Comparison of ENCODE assay signal across 20 cellular contexts in genomic region chr1:163928649-163929048, GRCh38.
A peak's percentile ranks its signal among the peaks of the same experiment; 100 is the strongest.
DNase-seq lines count a peak whose midpoint lies in the region; ATAC-seq, FAIRE-seq and TF ChIP-seq lines count a peak whose summit lies in the region.
"Had no signal": no experiment of that assay in that cellular context is flagged by ENCODE, and none has a peak within 500 bp of the region (broad histone marks: within the 10 kb centered on the region; RNA-seq: fewer than 3 reads in every experiment).

No MANE protein-coding gene starts in this region.

- no peak for ATAC-seq in HG03095 (IDR thresholded peaks at IDR 0.05; ENCODE audit: unreplicated experiment)
- ATAC-seq: activated CD8-positive, alpha-beta T cell treated with anti-CD3 and anti-CD28 coated beads for 36 hours; activated T-cell treated with anti-CD3 and anti-CD28 coated beads, Interleukin-2, amount 50 U/mL, for 4 hours; gastroesophageal sphincter had no signal

- no peak overlapping the region for H3K27ac ChIP-seq in Peyer's patch
- H3K27ac ChIP-seq: coronary artery, epithelial cell of prostate, gastroesophageal sphincter, prostate gland, tibial artery, WERI-Rb-1 had no signal

- FAIRE-seq in GM12891 (lab: Jason Lieb, UNC) = no peak

- no peaks in the 10 kb centered on the region for H3K9me3 ChIP-seq in Peyer's patch
- H3K9me3 ChIP-seq: BE2C, gastroesophageal sphincter, prostate gland, tibial artery had no signal

- no peak for TF ChIP-seq CTCF in Peyer's patch (IDR thresholded peaks at IDR 0.05)

- no peaks in the 10 kb centered on the region for H3K36me3 ChIP-seq in Peyer's patch
- H3K36me3 ChIP-seq: BE2C, gastroesophageal sphincter, prostate gland, tibial artery, WERI-Rb-1 had no signal

- DNase-seq in GM12891 (ENCODE audit: insufficient read length, low spot score) (no peak), LHCN-M2 (ENCODE audit: low read depth) (peak; percentile 19), NCI-H748 treated with DMSO at 0.1 percent for 48 hours (lab: John Stamatoyannopoulos, UW) (peak; percentile 77), iris pigment epithelial cell (ENCODE audit: low read depth) (peak; percentile 13), Peyer's patch (no peak)
- no peak for DNase-seq in stimulated activated naive CD4-positive, alpha-beta T cell (lab: John Stamatoyannopoulos, UW)
- DNase-seq: activated CD8-positive, alpha-beta T cell treated with anti-CD3 and anti-CD28 coated beads for 36 hours; activated T-cell treated with anti-CD3 and anti-CD28 coated beads, Interleukin-2, amount 50 U/mL, for 4 hours; BE2C; naive B cell; NCI-H2171; NK-92 treated with Interleukin-12 subunit alpha and Interleukin-12 subunit beta, amount 100 ng/mL, for 24 hours; tibial artery; WERI-Rb-1 had no signal

- H3K4me3 ChIP-seq in Peyer's patch = no peak overlapping the region
- H3K4me3 ChIP-seq: coronary artery, gastroesophageal sphincter, lung, prostate gland, tibial artery had no signal

- H3K27me3 ChIP-seq in Peyer's patch = no peaks in the 10 kb centered on the region
- H3K27me3 ChIP-seq: BE2C, gastroesophageal sphincter, tibial artery had no signal

- no peaks in the 10 kb centered on the region for H3K4me1 ChIP-seq in Peyer's patch
- H3K4me1 ChIP-seq: BE2C, prostate gland, tibial artery had no signal

- TF ChIP-seq POLR2A in GM12891 (IDR thresholded peaks at IDR 0.05; ENCODE audit: low read depth, low read length) (no peak), Peyer's patch (IDR thresholded peaks at IDR 0.05) (no peak)

TF ChIP-seq in GM12891, 5 proteins besides CTCF, POLR2A, EP300 and RAD21:
- TF ChIP-seq SPI1 (IDR thresholded peaks at IDR 0.05; ENCODE audit: low read depth, low read length) (0 out of 2 replicates have a peak, but pooled peaks have one; percentile 4), POU2F2 (IDR thresholded peaks at IDR 0.05; ENCODE audit: low read depth, low read length) (no peak)

Comparison
In these comparisons a context has a peak if more than half of its experiments do, and no peak if none do; other contexts are left out.
1. DNase-seq: peak in LHCN-M2 (single experiment), NCI-H748 treated with DMSO at 0.1 percent for 48 hours (single experiment) and iris pigment epithelial cell (single experiment); none in GM12891 (single experiment), Peyer's patch (0 of 3) and stimulated activated naive CD4-positive, alpha-beta T cell (0 of 6).